Comparison of ENCODE assay signal across 27 cellular contexts in the genomic region with DNA sequence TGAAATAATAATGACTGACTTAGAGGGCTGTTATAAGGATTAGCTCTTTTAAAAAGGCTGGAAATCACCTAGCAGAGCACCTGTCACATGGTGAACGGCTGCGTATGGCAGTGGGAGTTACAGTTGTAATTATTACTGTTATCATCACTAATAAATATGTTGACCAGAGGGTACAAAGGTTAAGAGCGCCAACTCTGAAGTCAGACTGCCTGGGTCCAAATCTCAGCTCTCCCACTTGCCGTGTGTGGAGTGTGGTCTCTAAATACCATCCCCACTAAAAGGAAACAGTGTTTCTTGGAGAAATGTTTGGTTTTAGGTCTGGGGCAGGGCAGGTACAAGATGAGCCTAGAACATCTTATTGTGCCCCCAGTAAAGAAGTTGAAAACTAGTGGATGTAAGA.
"Had no signal": no experiment of that assay in that cellular context is flagged by ENCODE, and none has a peak within 500 bp of the region (broad histone marks: within the 10 kb centered on the region; RNA-seq: fewer than 3 reads in every experiment).

No MANE protein-coding gene starts in this region.

- H3K36me3 ChIP-seq: ascending aorta, breast epithelium, cardiac muscle cell, esophagus squamous epithelium, gastroesophageal sphincter had no signal

- DNase-seq: activated CD4-positive, alpha-beta memory T cell treated with anti-CD3 and anti-CD28 coated beads for 36 hours; activated CD4-positive, alpha-beta T cell treated with anti-CD3 and anti-CD28 coated beads for 36 hours; activated CD4-positive, alpha-beta T cell treated with anti-CD3 and anti-CD28 coated beads, Interleukin-2, amount 10 ng/mL, durations not matched to agents 24 days and 14 days; activated CD4-positive, CD25-positive, alpha-beta regulatory T cell; activated CD4-positive, CD25-positive, alpha-beta regulatory T cell treated with anti-CD3 and anti-CD28 coated beads, Interleukin-2, amount 50 U/mL, for 72 hours; activated CD8-positive, alpha-beta memory T cell treated with anti-CD3 and anti-CD28 coated beads, Interleukin-2, amount 50 U/mL, for 48 hours; activated gamma-delta T cell; activated naive CD4-positive, alpha-beta T cell; activated naive CD4-positive, alpha-beta T cell treated with anti-CD3 and anti-CD28 coated beads, Interleukin-2, amount 10 ng/mL, durations not matched to agents 7 days and 5 days; activated naive CD8-positive, alpha-beta T cell treated with anti-CD3 and anti-CD28 coated beads, Interleukin-2, amount 10 ng/mL, durations not matched to agents 7 days and 5 days; activated T-cell treated with anti-CD3 and anti-CD28 coated beads for 4 hours; activated T-cell treated with anti-CD3 and anti-CD28 coated beads, Interleukin-2, amount 50 U/mL, for 24 hours; activated T-cell treated with anti-CD3 and anti-CD28 coated beads, Interleukin-2, amount 50 U/mL, for 72 hours; dorsolateral prefrontal cortex; effector CD4-positive, alpha-beta T cell; effector memory CD8-positive, alpha-beta T cell; erythroblast; esophagus squamous epithelium; foreskin melanocyte; T-helper 1 cell; T-helper 17 cell; T1000 had no signal

- H3K27me3 ChIP-seq: ascending aorta, breast epithelium, dorsolateral prefrontal cortex had no signal

- H3K4me3 ChIP-seq: ascending aorta, breast epithelium, cardiac muscle cell, coronary artery, dorsolateral prefrontal cortex, esophagus squamous epithelium, gastroesophageal sphincter had no signal

- H3K27ac ChIP-seq: ascending aorta, breast epithelium, cardiac muscle cell, coronary artery, esophagus squamous epithelium, gastroesophageal sphincter had no signal

- H3K4me1 ChIP-seq: ascending aorta, breast epithelium, gastroesophageal sphincter had no signal

- H3K9me3 ChIP-seq: ascending aorta, breast epithelium, esophagus squamous epithelium, gastroesophageal sphincter had no signal
